7 cellular contexts compared by ENCODE assay signal in the genomic region with DNA sequence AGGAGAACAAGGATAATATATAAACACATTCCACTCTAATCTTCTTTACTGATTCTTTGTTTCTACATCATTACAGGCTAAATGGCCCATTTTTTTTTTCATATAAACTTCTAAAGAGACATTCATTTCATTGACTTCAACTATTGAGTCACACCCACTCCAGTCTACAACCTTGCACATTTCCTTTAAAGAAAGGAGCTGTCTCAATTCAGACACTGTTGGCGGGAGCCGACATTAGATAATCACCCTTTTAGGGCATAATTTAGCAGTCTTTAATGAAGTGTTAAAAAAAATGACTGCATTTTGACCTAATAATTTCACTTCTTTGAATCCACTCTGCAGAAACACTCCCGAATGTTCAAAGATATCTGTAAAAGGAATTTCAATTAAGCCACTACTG. TPM values are rescaled to one million over a fixed set of nuclear protein-coding genes. Genes with fewer than 3 reads are reported as not detected.
DNase-seq lines count a peak whose midpoint lies in the region; ATAC-seq and TF ChIP-seq lines count a peak whose summit lies in the region.

No MANE protein-coding gene starts in this region.

- H3K27me3 ChIP-seq in ascending aorta (no peaks in the 10 kb centered on the region), neuron (ENCODE audit: insufficient read depth, low read length) (no peaks in the 10 kb centered on the region)

- no peak for TF ChIP-seq CTCF in ascending aorta (IDR thresholded peaks at IDR 0.05)

- H3K36me3 ChIP-seq in ascending aorta (no peaks in the 10 kb centered on the region), neuron (ENCODE audit: insufficient read depth, low read length) (no peaks in the 10 kb centered on the region)

- DNase-seq in NCI-H1092 (lab: John Stamatoyannopoulos, UW) = peak; percentile 5
- DNase-seq in ascending aorta (ENCODE audit: low spot score in 2 of 2) = no peak
- no peak for DNase-seq in left lobe of liver (ENCODE audit: low spot score)

- no peak for ATAC-seq in left lobe of liver
- no peak for ATAC-seq in HG02840 (IDR thresholded peaks at IDR 0.05; ENCODE audit: low FRiP score, unreplicated experiment)
- no peak for ATAC-seq in GM19467 (IDR thresholded peaks at IDR 0.05; ENCODE audit: unreplicated experiment)

- H3K9me3 ChIP-seq in ascending aorta (no peaks in the 10 kb centered on the region), neuron (ENCODE audit: low read length) (peaks cover 9% of the 10 kb centered on the region)

- H3K27ac ChIP-seq in ascending aorta = peak overlapping the region in 1 of 2 donors; percentile 97

- H3K4me1 ChIP-seq in ascending aorta (peaks cover 0 to 8% of the 10 kb centered on the region in 2 donors), neuron (ENCODE audit: insufficient read depth, low read length) (peaks cover 13% of the 10 kb centered on the region)

- H3K4me3 ChIP-seq in GM08714 (ENCODE audit: low read length) (peak overlapping the region; percentile 95; the same call in 1 of the 2 replicates), ascending aorta (peak overlapping the region; percentile 59 to 82), neuron (ENCODE audit: low read length) (peak overlapping the region; percentile 74)

- H2AFZ ChIP-seq in neuron (ENCODE audit: low read depth, low read length) = peak overlapping the region; percentile 88

- intact Hi-C loops in ascending aorta (cut with DNase I) = loop anchor here (2.0 to 10.0 kb wide), 3 partner anchors 231 to 1449 kb away; partner anchors contain the start of genes RAB32, SHPRH and UTRN

RNA-seq across cellular contexts. Expression of gene EPM2A, which starts 1.6 kb away (rescaled TPM):
- total RNA-seq in ascending aorta = 7.6 TPM
- 8.6 TPM for total RNA-seq in left lobe of liver
